Comparison of ENCODE assay signal across 12 cellular contexts in the genomic region with DNA sequence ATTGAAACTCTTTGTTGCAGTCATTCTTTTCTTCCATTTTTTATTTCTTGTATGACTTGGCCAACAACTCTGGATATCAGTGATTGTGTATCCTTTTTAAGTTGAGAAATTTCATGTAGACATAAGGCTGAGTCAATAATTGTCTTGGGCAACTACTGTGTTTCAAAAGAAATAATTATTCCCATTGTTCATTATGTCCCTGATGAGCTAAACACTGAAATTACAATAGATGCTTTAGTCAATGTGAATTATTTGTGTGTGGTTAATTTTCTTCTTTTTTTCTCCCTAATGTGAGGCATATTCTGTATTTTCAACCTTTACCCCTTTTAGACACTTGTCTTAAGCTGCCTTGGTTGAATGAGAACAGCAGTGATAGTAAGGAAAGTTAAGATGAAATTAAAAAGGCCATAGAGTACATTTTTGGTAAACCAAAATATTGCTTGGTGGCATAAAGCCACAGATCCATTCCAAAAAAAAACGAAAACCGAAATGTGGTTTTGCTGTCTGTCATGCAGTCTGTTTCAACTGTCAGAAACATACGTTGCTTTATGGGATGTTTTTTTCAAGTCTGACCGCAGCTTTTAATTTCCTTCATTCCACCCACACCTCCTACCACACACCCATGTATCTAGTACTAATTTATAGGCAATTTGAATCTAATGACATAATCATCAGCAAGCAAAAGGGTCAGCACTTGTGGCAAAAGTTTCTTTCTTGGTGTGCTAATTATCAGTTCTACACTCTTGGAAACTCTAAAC. TPM values are rescaled to one million over a fixed set of nuclear protein-coding genes. Genes with fewer than 3 reads are reported as not detected.
DNase-seq lines count a peak whose midpoint lies in the region; ATAC-seq and TF ChIP-seq lines count a peak whose summit lies in the region.
"Had no signal": no experiment of that assay in that cellular context is flagged by ENCODE, and none has a peak within 500 bp of the region (broad histone marks: within the 10 kb centered on the region; RNA-seq: fewer than 3 reads in every experiment).

No MANE protein-coding gene starts in this region.

- peaks cover 91% of the 10 kb centered on the region for H4K20me1 ChIP-seq in BLaER1

- DNase-seq in NB4 (ENCODE audit: low read depth) (peak; percentile 75), dorsolateral prefrontal cortex (no peak), UCSD-AML1 (lab: John Stamatoyannopoulos, UW; ENCODE audit: unreplicated experiment) (no peak), NCI-H524 (lab: John Stamatoyannopoulos, UW) (no peak), NCI-H1436 (lab: John Stamatoyannopoulos, UW) (no peak)
- DNase-seq: Calu3, NCI-H1092 treated with DMSO at 0.1 percent for 48 hours, occipital lobe, SHP77 treated with DMSO at 0.1 percent for 48 hours had no signal

- peak overlapping the region; percentile 77 for H3K4me2 ChIP-seq in BLaER1

- H3K27me3 ChIP-seq in BLaER1 (no peaks in the 10 kb centered on the region), dorsolateral prefrontal cortex (no peaks in the 10 kb centered on the region)

- ATAC-seq in GM19463 (IDR thresholded peaks at IDR 0.05; ENCODE audit: unreplicated experiment) (peak; percentile 62), GM18858 (IDR thresholded peaks at IDR 0.05; ENCODE audit: unreplicated experiment) (no peak)

- intact Hi-C loops in dorsolateral prefrontal cortex (cut with DNase I), result no loop called here

- peaks cover 100% of the 10 kb centered on the region for H3K4me1 ChIP-seq in BLaER1

- H3K36me3 ChIP-seq in BLaER1, result peaks cover 52% of the 10 kb centered on the region

- H3K4me3 ChIP-seq in BLaER1 (peak overlapping the region; percentile 25), NB4 (ENCODE audit: low read depth, low read length) (peak overlapping the region; percentile 28), dorsolateral prefrontal cortex (peak overlapping the region in 6 of 59 donors; percentile 1 to 32 (median 6))

- no peak for TF ChIP-seq POLR2A in NB4 (IDR thresholded peaks at IDR 0.05; ENCODE audit: extremely low read depth, insufficient read length)

- H3K9ac ChIP-seq in BLaER1, result peak overlapping the region; percentile 1; the same call in 1 of the 2 replicates

- peaks cover 14% of the 10 kb centered on the region; the same call in 1 of the 2 replicates for H3K9me3 ChIP-seq in BLaER1

- no peak for TF ChIP-seq CTCF in NB4 (IDR thresholded peaks at IDR 0.05; ENCODE audit: low read depth, low read length)
- TF ChIP-seq CTCF in dorsolateral prefrontal cortex (IDR thresholded peaks at IDR 0.05 in 54 of 56, conservative IDR thresholded peaks at IDR 0.05 in 2 of 56; ENCODE audit: low read depth in 1 of 56, partially characterized antibody in 56 of 56), result no peak

- H3K27ac ChIP-seq in BLaER1, result peak overlapping the region; percentile 62; the same call in 1 of the 2 replicates
- peak overlapping the region in 32 of 59 donors; percentile 0 to 79 (median 36) for H3K27ac ChIP-seq in dorsolateral prefrontal cortex

RNA-seq across cellular contexts. Expression of gene TLE4, which starts 21.1 kb away (rescaled TPM):
- 100 to 1,000 TPM in 75 of 120 experiments, 10 to 100 TPM in 45; 47.8 to 183 (median 109) TPM for total RNA-seq in dorsolateral prefrontal cortex
